Comparison of ENCODE assay signal across 8 cellular contexts in the genomic region with DNA sequence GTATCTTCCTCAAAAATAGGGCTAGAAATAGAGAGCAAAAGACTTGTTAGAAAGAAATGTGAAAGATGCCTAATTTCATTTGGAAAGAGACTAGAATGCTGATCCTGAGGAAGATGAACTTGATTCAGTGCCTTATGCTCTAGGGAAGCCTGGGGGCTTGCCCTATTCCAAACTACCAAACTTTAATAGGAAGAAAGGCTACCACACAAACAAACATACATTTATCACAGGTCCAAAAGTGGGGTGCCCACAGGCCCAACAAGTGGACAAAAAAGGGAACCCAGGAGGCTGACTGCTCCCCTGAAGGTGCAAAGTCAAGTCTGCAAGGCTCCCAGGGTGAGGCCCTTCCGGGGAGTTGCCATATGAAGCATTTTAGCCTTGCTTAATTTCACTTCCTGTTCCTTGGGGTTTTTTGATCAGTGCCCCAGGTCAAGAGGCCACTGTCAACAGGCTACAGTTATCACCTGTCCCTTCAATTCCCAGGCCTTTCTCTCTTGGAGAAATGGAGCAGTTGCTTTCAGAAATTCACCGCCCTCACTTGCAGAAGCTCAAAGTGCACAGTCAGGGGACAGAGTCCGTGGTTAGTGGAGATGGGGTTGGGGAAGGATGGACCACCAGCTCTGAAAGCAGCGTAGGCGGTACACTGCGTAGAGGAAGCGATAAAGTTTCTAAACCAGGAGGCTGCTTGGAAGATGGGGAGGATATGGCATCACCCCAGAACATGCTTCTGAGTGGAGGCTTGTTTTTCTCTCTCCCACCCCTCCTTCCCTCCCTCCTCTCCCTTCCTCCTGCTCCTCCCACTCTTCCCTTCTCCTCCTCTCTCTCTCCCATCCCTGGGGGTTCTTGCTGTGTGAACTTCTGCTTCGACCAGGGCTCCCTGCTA. TPM values are rescaled to one million over a fixed set of nuclear protein-coding genes. Genes with fewer than 3 reads are reported as not detected.
DNase-seq lines count a peak whose midpoint lies in the region; ATAC-seq and TF ChIP-seq lines count a peak whose summit lies in the region.

No MANE protein-coding gene starts in this region.

- CTCF ChIA-PET in Calu3 (lab: Charles Lee) = interaction anchor here (0.6 to 1.4 kb wide), 2 partner anchors 38 to 142 kb away, joined by 3 to 4 read pairs; no protein-coding TSS in a partner anchor

- peak overlapping the region; percentile 30; the same call in 1 of the 2 replicates for H3K4me2 ChIP-seq in MM.1S (ENCODE audit: low read depth, low read length)

- no peaks in the 10 kb centered on the region for H3K9me2 ChIP-seq in MM.1S (replicated peaks; ENCODE audit: insufficient read depth, low read length)

- intact Hi-C loops in Calu3 (cut with micrococcal nuclease; ENCODE audit: unreplicated experiment) = loop anchor here (10.0 kb wide), 1 partner anchor 109 kb away; the partner anchor contains the start of gene FBXW7

- no peaks in the 10 kb centered on the region for H3K27me3 ChIP-seq in MM.1S (replicated peaks; ENCODE audit: insufficient read depth, low read length)

- no peak for TF ChIP-seq CTCF in MM.1S (IDR thresholded peaks at IDR 0.05; ENCODE audit: low read length)
- TF ChIP-seq CTCF in Calu3 (IDR thresholded peaks at IDR 0.05; ENCODE audit: unreplicated experiment) = no peak

- ATAC-seq in GM18519 (IDR thresholded peaks at IDR 0.05; ENCODE audit: low FRiP score, unreplicated experiment) (peak; percentile 80), GM21717 (IDR thresholded peaks at IDR 0.05; ENCODE audit: unreplicated experiment) (peak; percentile 88)

- H3F3A ChIP-seq in MM.1S (ENCODE audit: insufficient read depth, low read length) = peaks cover 22% of the 10 kb centered on the region

- H4K20me1 ChIP-seq in MM.1S (ENCODE audit: insufficient read depth, low read length) = no peaks in the 10 kb centered on the region

- H3K36me3 ChIP-seq in MM.1S (replicated peaks; ENCODE audit: insufficient read depth, low read length) = no peaks in the 10 kb centered on the region

- no peaks in the 10 kb centered on the region for H3K9me3 Mint-ChIP-seq in Calu3 (ENCODE audit: low read depth, unreplicated experiment)

- H3K36me3 Mint-ChIP-seq in Calu3 (ENCODE audit: insufficient read depth, unreplicated experiment) = peaks cover 5% of the 10 kb centered on the region

- peak; percentile 55 for DNase-seq in MM.1S
- DNase-seq in epithelial cell of prostate (ENCODE audit: low read depth, low spot score) = no peak
- DNase-seq in anterior cingulate cortex (lab: John Stamatoyannopoulos, UW) = no peak
- DNase-seq in activated CD8-positive, alpha-beta memory T cell treated with anti-CD3 and anti-CD28 coated beads, Interleukin-2, amount 50 U/mL, for 48 hours = no peak
- DNase-seq in Calu3 = no peak
- no peak for DNase-seq in NCI-H146 treated with DMSO at 0.1 percent for 48 hours (lab: John Stamatoyannopoulos, UW; ENCODE audit: unreplicated experiment)

- no peak overlapping the region for H3K4me3 Mint-ChIP-seq in Calu3 (ENCODE audit: low read depth, unreplicated experiment)

- H2AFZ ChIP-seq in MM.1S (ENCODE audit: low read length) = no peak overlapping the region

- no peaks in the 10 kb centered on the region for H3K79me2 ChIP-seq in MM.1S (ENCODE audit: low read length)

- H3K4me1 Mint-ChIP-seq in Calu3 (ENCODE audit: low read depth, unreplicated experiment) = no peaks in the 10 kb centered on the region

- no peak overlapping the region for H3K9ac ChIP-seq in MM.1S (ENCODE audit: low read length)

- H3K9me3 ChIP-seq in MM.1S (replicated peaks; ENCODE audit: insufficient read depth, low read length) = no peaks in the 10 kb centered on the region

- no peaks in the 10 kb centered on the region for H3K27me3 Mint-ChIP-seq in Calu3 (ENCODE audit: unreplicated experiment)

- BruUV-seq in Calu3 (replicated peaks; lab: Mats Ljungman, UMichigan) = no TSS peak

- no peak overlapping the region for H3K27ac Mint-ChIP-seq in Calu3 (ENCODE audit: unreplicated experiment)

- H3K27ac ChIP-seq in MM.1S (ENCODE audit: low read length) = peak overlapping the region; percentile 15; the same call in 1 of the 2 replicates
- peak overlapping the region; percentile 11 for H3K27ac ChIP-seq in epithelial cell of prostate

- peaks cover 62% of the 10 kb centered on the region for H3K4me1 ChIP-seq in MM.1S (ENCODE audit: low read length)

- no peak overlapping the region for H3K4me3 ChIP-seq in MM.1S (ENCODE audit: low read length)

RNA-seq across cellular contexts. Expression of gene TMEM154, which starts 36.4 kb away (rescaled TPM):
- 23.3 and 26.4 TPM in 2 replicates for total RNA-seq in Calu3 (2022)
